ENCODE assay signal across 1 cellular context in the genomic region with DNA sequence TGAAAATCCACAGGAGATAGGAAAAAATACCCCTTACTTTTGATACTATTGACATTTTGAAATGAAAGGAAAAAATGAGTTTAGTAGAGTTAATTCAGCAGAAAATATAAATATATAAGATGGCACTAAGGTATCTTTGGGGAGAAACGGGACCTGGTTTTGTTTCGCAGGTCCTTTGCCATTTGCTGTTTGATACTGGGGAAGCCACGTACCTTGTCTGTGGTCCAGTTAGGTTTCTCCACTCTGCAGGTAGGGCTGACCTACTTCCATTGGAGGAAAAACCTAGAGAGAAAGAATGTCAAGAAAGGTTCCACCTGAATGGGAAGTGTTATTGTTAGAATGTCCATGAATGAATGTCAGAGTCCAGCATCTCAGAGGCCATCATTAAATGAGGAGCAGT.
TF ChIP-seq lines count a peak whose summit lies in the region.

No MANE protein-coding gene starts in this region.

TF ChIP-seq in HepG2, 621 proteins besides CTCF, POLR2A, EP300 and RAD21 (continued from another document):
- TF ChIP-seq POLR2G (IDR thresholded peaks at IDR 0.05; ENCODE audit: low read depth, low read length) (peak; percentile 45; the same call in 1 of the 2 replicates), RBM22 (optimal IDR thresholded peaks at IDR 0.05; ENCODE audit: low read length) (peak; percentile 91), MEIS2 (CRISPR knock-in tag; IDR thresholded peaks at IDR 0.05) (no peak), RELA (CRISPR knock-in tag; IDR thresholded peaks at IDR 0.05) (no peak), ZBTB3 (CRISPR knock-in tag; IDR thresholded peaks at IDR 0.05; ENCODE audit: borderline replicate concordance, low read depth) (no peak), ZNF749 (CRISPR knock-in tag; IDR thresholded peaks at IDR 0.05; ENCODE audit: borderline replicate concordance) (no peak)
- TF ChIP-seq, protein P1, sequence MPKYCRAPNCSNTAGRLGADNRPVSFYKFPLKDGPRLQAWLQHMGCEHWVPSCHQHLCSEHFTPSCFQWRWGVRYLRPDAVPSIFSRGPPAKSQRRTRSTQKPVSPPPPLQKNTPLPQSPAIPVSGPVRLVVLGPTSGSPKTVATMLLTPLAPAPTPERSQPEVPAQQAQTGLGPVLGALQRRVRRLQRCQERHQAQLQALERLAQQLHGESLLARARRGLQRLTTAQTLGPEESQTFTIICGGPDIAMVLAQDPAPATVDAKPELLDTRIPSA (CRISPR knock-in tag; IDR thresholded peaks at IDR 0.05; ENCODE audit: borderline replicate concordance): no peak
